In the genomic region with DNA sequence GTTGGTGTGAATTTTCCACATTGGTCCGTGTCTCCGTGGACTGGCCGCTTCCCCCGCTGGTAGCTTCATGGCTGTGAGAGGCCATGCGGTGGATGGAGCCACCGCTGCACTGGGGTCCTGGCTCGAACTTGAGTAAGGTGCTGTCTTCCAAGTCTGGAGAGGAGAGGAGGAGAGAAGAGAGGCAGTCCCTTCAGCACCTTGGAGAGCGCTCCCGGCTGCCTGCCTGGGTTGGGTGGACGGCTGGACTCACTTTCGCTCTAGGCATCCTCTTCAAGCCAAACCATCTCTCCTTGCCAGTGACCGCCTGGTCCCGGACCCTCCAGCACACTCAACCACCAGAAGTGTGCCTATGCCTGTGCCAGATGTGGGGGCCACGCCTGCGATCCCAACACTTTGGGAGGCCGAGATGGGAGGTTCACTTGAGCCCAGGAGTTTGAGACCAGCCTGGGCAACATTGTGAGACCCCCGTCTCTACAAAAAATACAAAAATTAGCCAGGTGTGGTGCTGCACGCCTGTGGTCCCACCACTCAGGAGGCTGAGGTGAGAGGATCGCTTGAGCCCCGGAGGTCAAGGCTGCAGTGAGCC, we compare ENCODE assay signal across 8 cellular contexts. TPM values are rescaled to one million over a fixed set of nuclear protein-coding genes. Genes with fewer than 3 reads are reported as not detected.
A peak's percentile ranks its signal among the peaks of the same experiment; 100 is the strongest.
DNase-seq lines count a peak whose midpoint lies in the region; ATAC-seq lines count a peak whose summit lies in the region.

No MANE protein-coding gene starts in this region.

- intact Hi-C loops in left ventricle myocardium superior (cut with micrococcal nuclease), result no loop called here

- ATAC-seq in left ventricle myocardium superior, result peak; percentile 62
- ATAC-seq in HG02798 (IDR thresholded peaks at IDR 0.05; ENCODE audit: poor library complexity, unreplicated experiment), result no peak
- no peak for ATAC-seq in HG03159 (IDR thresholded peaks at IDR 0.05; ENCODE audit: unreplicated experiment)
- no peak for ATAC-seq in GM18868 (IDR thresholded peaks at IDR 0.05; ENCODE audit: unreplicated experiment)

- peak; percentile 20 for DNase-seq in CMK (ENCODE audit: low read depth)
- DNase-seq in MG63, result peak; percentile 35
- DNase-seq in activated T-cell treated with anti-CD3 and anti-CD28 coated beads, Interleukin-2, amount 50 U/mL, for 48 hours, result peak; percentile 55 to 58
- DNase-seq in left ventricle myocardium superior, result peak; percentile 76
- DNase-seq in stimulated activated CD4-positive, alpha-beta T cell treated with anti-CD3 and anti-CD28 coated beads, Interleukin-2, amount 100 ng/mL, for 24 hours, result peak; percentile 43 to 53

- H3K36me3 ChIP-seq in MG63, result no peaks in the 10 kb centered on the region

- H3K27me3 ChIP-seq in MG63, result peaks cover 9% of the 10 kb centered on the region; the same call in 1 of the 2 replicates

- no peaks in the 10 kb centered on the region for H3K9me3 ChIP-seq in MG63

- H3K4me3 ChIP-seq in MG63, result no peak overlapping the region

RNA-seq across cellular contexts. Expression of a gene that starts 6.2 kb away (rescaled TPM):
- total RNA-seq in MG63 (2014; rRNA removed; shearing (Covaris generic); ENCODE audit: low replicate concordance), result 1.3 and 1.7 TPM in 2 replicates
- total RNA-seq in left ventricle myocardium superior, result 0.12 TPM

Comparison
In these comparisons a context has a peak if more than half of its experiments do, and no peak if none do; other contexts are left out.
1. DNase-seq: peak in every context shown above with its lines; median percentile 76 in left ventricle myocardium superior; 56 in activated T-cell treated with anti-CD3 and anti-CD28 coated beads, Interleukin-2, amount 50 U/mL, for 48 hours; 48 in stimulated activated CD4-positive, alpha-beta T cell treated with anti-CD3 and anti-CD28 coated beads, Interleukin-2, amount 100 ng/mL, for 24 hours; 35 in MG63; 20 in CMK.